ENCODE assay signal across 10 cellular contexts in the genomic region with DNA sequence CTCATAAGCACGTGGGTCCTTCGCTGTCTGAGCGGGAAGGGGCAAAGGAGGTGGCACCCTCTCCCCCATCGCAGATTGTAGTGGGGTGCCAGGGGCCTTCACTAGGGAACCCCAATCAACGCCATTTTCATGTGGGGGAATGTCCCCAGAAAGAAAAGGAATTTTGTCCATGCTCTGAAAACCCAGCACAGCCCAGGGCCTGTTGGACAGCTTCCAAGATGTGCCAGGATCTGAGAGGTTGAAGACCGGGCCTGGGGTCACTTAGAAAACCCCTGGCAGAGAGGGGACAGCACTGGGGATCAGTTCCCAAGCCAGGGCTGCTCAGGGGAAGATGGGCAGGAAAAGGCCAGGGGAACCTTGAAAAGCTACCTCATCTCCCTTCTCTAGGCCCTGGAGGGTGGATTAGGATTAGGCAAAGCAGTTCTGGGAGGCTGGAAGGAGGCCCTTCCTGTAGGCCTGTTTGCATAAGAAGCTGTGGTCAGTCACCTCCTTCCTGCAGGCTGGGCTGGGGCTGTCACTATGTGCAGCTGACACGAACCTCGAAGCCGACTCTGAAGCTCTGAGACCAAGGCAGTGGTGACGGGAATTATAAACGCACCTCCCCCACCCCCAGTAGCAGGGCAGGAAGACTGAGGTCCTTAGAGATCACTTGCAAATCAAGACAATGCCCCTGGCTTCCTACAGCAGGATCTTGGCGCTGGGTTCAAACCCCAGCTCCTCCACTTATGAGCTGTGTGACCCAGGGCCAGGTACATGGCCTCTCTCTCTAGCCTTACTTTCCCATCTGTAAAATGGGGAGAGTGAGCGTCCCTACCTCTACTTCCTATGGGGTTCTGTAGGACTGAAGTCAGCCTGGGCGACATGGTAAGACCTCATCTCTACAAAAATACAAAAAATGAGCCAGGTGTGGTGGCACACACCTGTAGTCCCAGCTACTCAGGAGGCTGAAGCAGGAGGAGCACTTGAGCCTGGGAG. TPM values are rescaled to one million over a fixed set of nuclear protein-coding genes. Genes with fewer than 3 reads are reported as not detected.
DNase-seq lines count a peak whose midpoint lies in the region; ATAC-seq lines count a peak whose summit lies in the region.
"Had no signal": no experiment of that assay in that cellular context is flagged by ENCODE, and none has a peak within 500 bp of the region (broad histone marks: within the 10 kb centered on the region; RNA-seq: fewer than 3 reads in every experiment).

No MANE protein-coding gene starts in this region.

- peak; percentile 42 for ATAC-seq in esophagus mucosa

- H3K4me1 ChIP-seq in mesodermal cell (ENCODE audit: control insufficient read depth, insufficient read depth, low read length, poor library complexity, severe bottlenecking): no peaks in the 10 kb centered on the region

- peak; percentile 93 for DNase-seq in GF-D8 (lab: John Stamatoyannopoulos, UW)
- DNase-seq in MV-4-11 (lab: John Stamatoyannopoulos, UW): peak; percentile 97
- no peak for DNase-seq in NCI-H2029 treated with DMSO at 0.1 percent for 48 hours (lab: John Stamatoyannopoulos, UW)
- DNase-seq in NCI-H1694 (lab: John Stamatoyannopoulos, UW): no peak
- DNase-seq in DMS153 (lab: John Stamatoyannopoulos, UW): no peak
- DNase-seq in SK-N-DZ (ENCODE audit: low spot score): no peak
- DNase-seq: brain microvascular endothelial cell, NCI-H1048 had no signal

- H3K4me3 ChIP-seq in mesodermal cell (ENCODE audit: extremely low read depth, insufficient read depth, low read length, poor library complexity, severe bottlenecking): no peak overlapping the region

- no peaks in the 10 kb centered on the region for H3K36me3 ChIP-seq in mesodermal cell (ENCODE audit: control insufficient read depth, insufficient read depth, low read length)
- H3K36me3 ChIP-seq: brain microvascular endothelial cell had no signal

- 77 to 85% methylated on average over 9 to 11 of the region's 14 CpGs for WGBS in mesodermal cell (ENCODE audit: insufficient coverage in 2 of 2), 2 experiments

- H3K9me3 ChIP-seq in mesodermal cell (ENCODE audit: control insufficient read depth, low read length): no peaks in the 10 kb centered on the region

- H3K27ac ChIP-seq in mesodermal cell (ENCODE audit: low read depth, low read length, severe bottlenecking): peak overlapping the region; percentile 13
- H3K27ac ChIP-seq: brain microvascular endothelial cell had no signal

RNA-seq across cellular contexts. Expression of a gene that starts 29.0 kb away (rescaled TPM):
- 0.56 TPM for total RNA-seq in esophagus mucosa
- 4.6 TPM for polyA plus RNA-seq in mesodermal cell (2013, experiment 1 of 2)
- polyA plus RNA-seq in mesodermal cell (2013, experiment 2 of 2): 2.5 TPM
- 177 and 188 TPM in 2 replicates for polyA plus RNA-seq in SK-N-DZ (2014; cell fraction: cytosol; rRNA removed)
- 139 and 144 TPM in 2 replicates for polyA plus RNA-seq in SK-N-DZ (2014; cell fraction: nucleus; rRNA removed)

Comparison
In these comparisons a context has a peak if more than half of its experiments do, and no peak if none do; other contexts are left out.
1. DNase-seq: peak in GF-D8 (single experiment) and MV-4-11 (single experiment); none in NCI-H2029 treated with DMSO at 0.1 percent for 48 hours (single experiment), NCI-H1694 (single experiment), DMS153 (single experiment) and SK-N-DZ (single experiment).